In genomic region chr18:79193826-79194225, GRCh38 we compare ENCODE assay signal across 25 cellular contexts.
"Had no signal": no experiment of that assay in that cellular context is flagged by ENCODE, and none has a peak within 500 bp of the region (broad histone marks: within the 10 kb centered on the region; RNA-seq: fewer than 3 reads in every experiment).

No MANE protein-coding gene starts in this region.

- H3K27me3 ChIP-seq: hepatocyte, ovary, right atrium auricular region, suprapubic skin, tibial artery, upper lobe of right lung had no signal

- H3K27ac Mint-ChIP-seq: mesothelial cell of epicardium; naive B cell; natural killer cell; progenitor cell of endocrine pancreas; stimulated activated naive B cell treated with anti-CD40 and anti-IgM and Interleukin-4, amounts not matched to agents 10 μg/mL and 1 μg/mL and 100 μg/mL, for 72 hours had no signal

- H3K9me3 Mint-ChIP-seq: naive B cell; natural killer cell; stimulated activated naive B cell treated with anti-CD40 and anti-IgM and Interleukin-4, amounts not matched to agents 10 μg/mL and 1 μg/mL and 100 μg/mL, for 72 hours had no signal

- H3K9me3 ChIP-seq: left ventricle myocardium inferior, ovary, right atrium auricular region, suprapubic skin, thoracic aorta, tibial artery, upper lobe of right lung had no signal

- H3K4me1 Mint-ChIP-seq: mesothelial cell of epicardium; naive B cell; stimulated activated naive B cell treated with anti-CD40 and anti-IgM and Interleukin-4, amounts not matched to agents 10 μg/mL and 1 μg/mL and 100 μg/mL, for 72 hours had no signal

- H3K4me3 ChIP-seq: hepatocyte, left ventricle myocardium inferior, lung, ovary, right atrium auricular region, skin epidermis, suprapubic skin, thoracic aorta, tibial artery, upper lobe of right lung had no signal

- ATAC-seq: natural killer cell; sciatic nerve; stimulated activated naive B cell treated with anti-CD40 and anti-IgM and Interleukin-4, amounts not matched to agents 10 μg/mL and 1 μg/mL and 100 μg/mL, for 72 hours; stimulated activated naive CD8-positive, alpha-beta T cell treated with anti-CD3 and anti-CD28 coated beads, Interleukin-15, Interleukin-2, amounts not matched to agents 100 U/mL and 50 U/mL, for 24 hours; upper lobe of right lung had no signal

- H3K27me3 Mint-ChIP-seq: naive B cell; progenitor cell of endocrine pancreas; stimulated activated naive B cell treated with anti-CD40 and anti-IgM and Interleukin-4, amounts not matched to agents 10 μg/mL and 1 μg/mL and 100 μg/mL, for 72 hours had no signal

- H3K4me2 ChIP-seq: hepatocyte had no signal

- H3K79me2 ChIP-seq: hepatocyte had no signal

- H3K36me3 ChIP-seq: ovary, thoracic aorta had no signal

- H3K4me3 Mint-ChIP-seq: mesothelial cell of epicardium; naive B cell; natural killer cell; stimulated activated naive B cell treated with anti-CD40 and anti-IgM and Interleukin-4, amounts not matched to agents 10 μg/mL and 1 μg/mL and 100 μg/mL, for 72 hours had no signal

- H3K4me1 ChIP-seq: left ventricle myocardium inferior, right atrium auricular region, suprapubic skin, tibial artery, upper lobe of right lung had no signal

- H2AFZ ChIP-seq: hepatocyte had no signal

- FAIRE-seq: urothelium cell line had no signal

- DNase-seq: islet precursor cell; left ventricle myocardium inferior; mesendoderm; naive B cell; natural killer cell; ovary; stimulated activated CD4-positive, alpha-beta T cell treated with anti-CD3 and anti-CD28 coated beads, Interleukin-12 subunit alpha, Interleukin-12 subunit beta, amount 100 ng/mL, for 4 hours; stimulated activated CD4-positive, alpha-beta T cell treated with anti-CD3 and anti-CD28 coated beads, Interleukin-15, amount 100 ng/mL, for 24 hours; stimulated activated CD4-positive, alpha-beta T cell treated with anti-CD3 and anti-CD28 coated beads, Interleukin-2, amount 100 ng/mL, for 24 hours; stimulated activated CD4-positive, alpha-beta T cell treated with anti-CD3 and anti-CD28 coated beads, Interleukin-4, amount 100 ng/mL, for 1 hour; stimulated activated naive B cell treated with anti-CD40 and anti-IgM and Interleukin-4, amounts not matched to agents 10 μg/mL and 1 μg/mL and 100 μg/mL, for 72 hours; stimulated activated naive CD8-positive, alpha-beta T cell treated with anti-CD3 and anti-CD28 coated beads, Interleukin-15, Interleukin-2, amounts not matched to agents 100 U/mL and 50 U/mL, for 24 hours; tibial artery; trophoblast cell; upper lobe of right lung had no signal

- H3K27ac ChIP-seq: hepatocyte, left ventricle myocardium inferior, ovary, right atrium auricular region, skin epidermis, suprapubic skin, thoracic aorta, tibial artery, upper lobe of right lung had no signal
